Comparison of ENCODE assay signal across 17 cellular contexts in the genomic region with DNA sequence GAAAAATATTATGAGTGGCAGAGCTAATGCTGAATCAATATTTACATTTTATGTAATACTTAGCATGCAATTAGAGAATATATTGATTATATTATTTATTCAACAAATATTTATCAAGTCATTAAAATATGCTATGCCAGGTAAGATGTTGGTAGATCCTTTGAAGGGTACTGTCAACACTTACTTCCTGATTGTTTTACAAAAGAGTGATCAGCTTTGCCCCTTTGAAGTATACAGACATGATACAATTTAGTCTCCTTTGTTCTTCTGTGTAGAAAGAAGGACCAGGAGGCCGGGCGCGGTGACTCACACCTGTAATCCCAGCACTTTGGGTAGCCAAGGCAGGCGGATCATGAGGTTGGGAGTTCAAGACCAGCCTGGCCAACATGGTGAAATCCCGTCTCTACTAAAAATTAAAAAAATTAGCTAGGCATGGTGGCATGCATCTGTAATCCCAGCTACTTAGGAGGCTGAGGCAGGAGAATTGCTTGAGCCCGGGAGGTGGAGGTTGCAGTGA.
DNase-seq lines count a peak whose midpoint lies in the region; ATAC-seq and TF ChIP-seq lines count a peak whose summit lies in the region.
"Had no signal": no experiment of that assay in that cellular context is flagged by ENCODE, and none has a peak within 500 bp of the region (broad histone marks: within the 10 kb centered on the region; RNA-seq: fewer than 3 reads in every experiment).

No MANE protein-coding gene starts in this region.

- H3K4me3 Mint-ChIP-seq in CD8-positive, alpha-beta T cell: no peak overlapping the region
- H3K4me3 Mint-ChIP-seq: CD4-positive, CD25-positive, alpha-beta regulatory T cell; IgD-negative memory B cell; T-helper 1 cell treated with Interleukin-12 subunit alpha and Interleukin-12 subunit beta and Interleukin-4 antibody, amounts not matched to agents 30 μg/mL and 1 μg/mL, for 36 hours had no signal

- H3K4me1 Mint-ChIP-seq in CD8-positive, alpha-beta T cell (ENCODE audit: low read depth): no peaks in the 10 kb centered on the region

- H3K9me3 Mint-ChIP-seq in CD8-positive, alpha-beta T cell: no peaks in the 10 kb centered on the region
- H3K9me3 Mint-ChIP-seq: IgD-negative memory B cell; T-helper 1 cell treated with Interleukin-12 subunit alpha and Interleukin-12 subunit beta and Interleukin-4 antibody, amounts not matched to agents 30 μg/mL and 1 μg/mL, for 36 hours had no signal

- H3K27me3 ChIP-seq in CD8-positive, alpha-beta T cell (ENCODE audit: insufficient read depth, low read length): no peaks in the 10 kb centered on the region
- H3K27me3 ChIP-seq: SJCRH30 had no signal

- H3K4me1 ChIP-seq in mucosa of descending colon (ENCODE audit: low read depth): no peaks in the 10 kb centered on the region
- H3K4me1 ChIP-seq in CD8-positive, alpha-beta T cell (ENCODE audit: insufficient read depth, low read length): no peaks in the 10 kb centered on the region

- no peak for TF ChIP-seq CTCF in mucosa of descending colon (IDR thresholded peaks at IDR 0.05)
- TF ChIP-seq CTCF in CD8-positive, alpha-beta T cell (IDR thresholded peaks at IDR 0.05): no peak

- POLR2A ChIA-PET in CD8-positive, alpha-beta T cell (lab: Charles Lee): interaction anchor here (0.5 kb wide), 1 partner anchor 114 kb away, joined by 4 read pairs; no protein-coding TSS in a partner anchor

- intact Hi-C loops in mucosa of descending colon (cut with DNase I, micrococcal nuclease): no loop called here
- intact Hi-C loops in CD8-positive, alpha-beta T cell (cut with DNase I, micrococcal nuclease): no loop called here

- no peak overlapping the region for H3K27ac ChIP-seq in CD8-positive, alpha-beta T cell (ENCODE audit: low read depth, low read length)
- H3K27ac ChIP-seq: SJCRH30 had no signal

- H3K36me3 Mint-ChIP-seq in CD8-positive, alpha-beta T cell: no peaks in the 10 kb centered on the region
- H3K36me3 Mint-ChIP-seq: CD4-positive, CD25-positive, alpha-beta regulatory T cell had no signal

- no peak overlapping the region for H3K4me3 ChIP-seq in mucosa of descending colon
- H3K4me3 ChIP-seq in CD8-positive, alpha-beta T cell (ENCODE audit: low read depth, low read length): no peak overlapping the region
- H3K4me3 ChIP-seq: SJCRH30 had no signal

- DNase-seq in COR-L47 (lab: John Stamatoyannopoulos, UW) (peak; percentile 23), DMS53 treated with DMSO at 0.1 percent for 48 hours (lab: John Stamatoyannopoulos, UW; ENCODE audit: unreplicated experiment) (peak; percentile 97), NCI-H748 (lab: John Stamatoyannopoulos, UW; ENCODE audit: unreplicated experiment) (peak; percentile 54), mucosa of descending colon (peak in 1 of 3 donors; percentile 14), MV-4-11 (lab: John Stamatoyannopoulos, UW) (no peak), cortex of kidney (lab: John Stamatoyannopoulos, UW) (no peak)
- no peak for DNase-seq in CD8-positive, alpha-beta T cell
- DNase-seq: CD4-positive, CD25-positive, alpha-beta regulatory T cell; EL; GF-D8; NCI-H2081; NCI-H2171; NCI-H526 treated with DMSO at 0.1 percent for 48 hours; OCI-M1; SJCRH30 had no signal

- H3K9me3 ChIP-seq in mucosa of descending colon: no peaks in the 10 kb centered on the region
- no peaks in the 10 kb centered on the region for H3K9me3 ChIP-seq in CD8-positive, alpha-beta T cell (ENCODE audit: low read length)
- H3K9me3 ChIP-seq: SJCRH30 had no signal

- H3K27me3 Mint-ChIP-seq in CD8-positive, alpha-beta T cell (ENCODE audit: low read depth): no peaks in the 10 kb centered on the region

- no peak overlapping the region for H3K27ac Mint-ChIP-seq in CD8-positive, alpha-beta T cell
- H3K27ac Mint-ChIP-seq: IgD-negative memory B cell; T-helper 1 cell treated with Interleukin-12 subunit alpha and Interleukin-12 subunit beta and Interleukin-4 antibody, amounts not matched to agents 30 μg/mL and 1 μg/mL, for 36 hours had no signal

- ATAC-seq in mucosa of descending colon: peak; percentile 20
- ATAC-seq in CD8-positive, alpha-beta T cell: no peak

- no peaks in the 10 kb centered on the region for H3K36me3 ChIP-seq in mucosa of descending colon (ENCODE audit: low read depth)
- no peaks in the 10 kb centered on the region for H3K36me3 ChIP-seq in CD8-positive, alpha-beta T cell (ENCODE audit: insufficient read depth, low read length)
- H3K36me3 ChIP-seq: SJCRH30 had no signal

- CTCF ChIA-PET in CD8-positive, alpha-beta T cell (lab: Charles Lee): interaction anchor here (2.0 kb wide), 1 partner anchor 10 kb away, joined by 4 read pairs; no protein-coding TSS in a partner anchor

Comparison
In these comparisons a context has a peak if more than half of its experiments do, and no peak if none do; other contexts are left out.
1. DNase-seq: peak in COR-L47 (single experiment), DMS53 treated with DMSO at 0.1 percent for 48 hours (single experiment) and NCI-H748 (single experiment); none in MV-4-11 (single experiment), CD8-positive, alpha-beta T cell (0 of 7) and cortex of kidney (single experiment).